Comparison of ENCODE assay signal across 20 cellular contexts in genomic region chr20:61763740-61764400, GRCh38.
"Had no signal": no experiment of that assay in that cellular context is flagged by ENCODE, and none has a peak within 500 bp of the region (broad histone marks: within the 10 kb centered on the region; RNA-seq: fewer than 3 reads in every experiment).

No MANE protein-coding gene starts in this region.

- ATAC-seq: naive thymus-derived CD4-positive, alpha-beta T cell; stimulated activated naive B cell treated with anti-CD40 and anti-IgM and Interleukin-4, amounts not matched to agents 10 μg/mL and 1 μg/mL and 100 μg/mL, for 72 hours had no signal

- H3K27ac Mint-ChIP-seq: naive thymus-derived CD4-positive, alpha-beta T cell; nephron; stimulated activated naive CD8-positive, alpha-beta T cell treated with anti-CD3 and anti-CD28 coated beads, Interleukin-15, Interleukin-2, amounts not matched to agents 100 ng/mL and 50 ng/mL, for 24 hours had no signal

- H3K27ac ChIP-seq: coronary artery, neural progenitor cell, ovary, skin epidermis, vagina had no signal

- H3K9me3 ChIP-seq: ovary, vagina had no signal

- H3K4me2 ChIP-seq: neural progenitor cell had no signal

- H2AFZ ChIP-seq: neural progenitor cell had no signal

- H3K4me1 Mint-ChIP-seq: naive thymus-derived CD4-positive, alpha-beta T cell; nephron; stimulated activated naive B cell treated with anti-CD40 and anti-IgM and Interleukin-4, amounts not matched to agents 10 μg/mL and 1 μg/mL and 100 μg/mL, for 72 hours had no signal

- H3K36me3 Mint-ChIP-seq: naive thymus-derived CD4-positive, alpha-beta T cell; neural progenitor cell; stimulated activated naive B cell treated with anti-CD40 and anti-IgM and Interleukin-4, amounts not matched to agents 10 μg/mL and 1 μg/mL and 100 μg/mL, for 72 hours had no signal

- H3K4me3 Mint-ChIP-seq: naive thymus-derived CD4-positive, alpha-beta T cell; nephron; neural progenitor cell; stimulated activated naive B cell treated with anti-CD40 and anti-IgM and Interleukin-4, amounts not matched to agents 10 μg/mL and 1 μg/mL and 100 μg/mL, for 72 hours; stimulated activated naive CD8-positive, alpha-beta T cell treated with anti-CD3 and anti-CD28 coated beads, Interleukin-15, Interleukin-2, amounts not matched to agents 100 ng/mL and 50 ng/mL, for 24 hours had no signal

- H3K27me3 Mint-ChIP-seq: stimulated activated naive CD8-positive, alpha-beta T cell treated with anti-CD3 and anti-CD28 coated beads, Interleukin-15, Interleukin-2, amounts not matched to agents 100 ng/mL and 50 ng/mL, for 24 hours had no signal

- H3K27me3 ChIP-seq: ovary, vagina had no signal

- DNase-seq: dermis blood vessel endothelial cell; effector memory CD4-positive, alpha-beta T cell; mesendoderm; midbrain; naive thymus-derived CD4-positive, alpha-beta T cell; nucleus accumbens; ovary; retina; stimulated activated CD4-positive, alpha-beta T cell treated with anti-CD3 and anti-CD28 coated beads, Interleukin-15, amount 100 ng/mL, for 24 hours; stimulated activated CD4-positive, alpha-beta T cell treated with anti-CD3 and anti-CD28 coated beads, Interleukin-2, amount 100 ng/mL, for 48 hours; stimulated activated naive B cell treated with anti-CD40 and anti-IgM and Interleukin-4, amounts not matched to agents 10 μg/mL and 1 μg/mL and 100 μg/mL, for 72 hours; trophoblast cell had no signal

- H3K9me3 Mint-ChIP-seq: naive thymus-derived CD4-positive, alpha-beta T cell; nephron; neural progenitor cell; stimulated activated naive B cell treated with anti-CD40 and anti-IgM and Interleukin-4, amounts not matched to agents 10 μg/mL and 1 μg/mL and 100 μg/mL, for 72 hours; stimulated activated naive CD8-positive, alpha-beta T cell treated with anti-CD3 and anti-CD28 coated beads, Interleukin-15, Interleukin-2, amounts not matched to agents 100 ng/mL and 50 ng/mL, for 24 hours had no signal

- H3K9ac ChIP-seq: neural progenitor cell had no signal

- H3K4me1 ChIP-seq: neural progenitor cell, vagina had no signal

- H3K4me3 ChIP-seq: coronary artery, neural progenitor cell, ovary, skin epidermis, vagina had no signal

- H3K36me3 ChIP-seq: neural progenitor cell, ovary, vagina had no signal

- FAIRE-seq: frontal cortex, keratinocyte had no signal
